In the genomic region with DNA sequence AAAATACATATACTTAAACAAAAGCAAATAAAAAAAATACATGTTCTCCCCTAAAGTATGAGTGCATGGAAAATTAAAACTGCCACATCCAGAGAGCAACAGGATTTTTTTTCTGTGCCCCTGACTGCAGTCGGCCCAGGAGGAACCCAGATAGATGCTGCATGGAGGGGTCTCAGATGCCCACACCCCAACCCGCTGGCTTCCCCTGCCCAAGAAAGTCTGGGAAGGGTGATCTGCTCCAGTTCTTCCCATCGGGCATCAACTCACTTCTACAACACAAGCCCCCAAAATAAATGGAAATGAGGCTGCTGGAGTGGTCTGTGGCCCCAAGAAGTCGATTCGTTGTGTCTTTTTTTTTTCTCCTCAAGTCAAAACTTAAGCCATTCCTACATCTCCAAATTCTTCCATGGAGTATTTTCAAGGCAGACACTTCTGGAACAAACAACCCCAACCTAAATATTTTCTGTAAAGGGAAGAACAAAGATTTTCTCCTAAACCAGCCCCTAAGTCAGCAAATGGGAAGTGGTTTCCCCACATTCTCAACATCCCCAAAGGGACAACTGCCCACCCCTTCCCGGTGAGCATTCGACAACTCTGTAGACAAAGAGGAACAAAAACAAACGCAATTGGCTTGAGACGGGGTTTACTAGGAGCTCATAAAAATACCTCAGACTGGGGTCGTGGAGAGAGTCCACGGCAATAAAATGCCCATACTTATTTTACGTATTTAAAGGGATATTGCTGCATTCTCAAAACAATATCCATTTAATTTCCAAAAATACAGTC, we compare ENCODE assay signal across 16 cellular contexts. TPM values are rescaled to one million over a fixed set of nuclear protein-coding genes. Genes with fewer than 3 reads are reported as not detected.
DNase-seq lines count a peak whose midpoint lies in the region; ATAC-seq and TF ChIP-seq lines count a peak whose summit lies in the region.
"Had no signal": no experiment of that assay in that cellular context is flagged by ENCODE, and none has a peak within 500 bp of the region (broad histone marks: within the 10 kb centered on the region; RNA-seq: fewer than 3 reads in every experiment).

No MANE protein-coding gene starts in this region.

- no peak overlapping the region for H3K4me3 ChIP-seq in fibroblast of villous mesenchyme (ENCODE audit: low read depth, low read length)
- H3K4me3 ChIP-seq: pancreas, uterus had no signal

- no peak for TF ChIP-seq CTCF in fibroblast of villous mesenchyme (IDR thresholded peaks at IDR 0.05; ENCODE audit: insufficient read depth, low read depth, low read length)

- peak; percentile 57 for DNase-seq in CD1c-positive myeloid dendritic cell (ENCODE audit: extremely low spot score)
- DNase-seq in MV-4-11 (lab: John Stamatoyannopoulos, UW): peak; percentile 77
- peak; percentile 91 for DNase-seq in fibroblast of villous mesenchyme (ENCODE audit: low read depth)
- DNase-seq in putamen (ENCODE audit: low spot score): peak; percentile 28
- DNase-seq in NCI-H2171 treated with DMSO at 0.1 percent for 48 hours (lab: John Stamatoyannopoulos, UW): no peak
- no peak for DNase-seq in NCI-H226
- DNase-seq in AG08395 (ENCODE audit: low spot score): no peak
- DNase-seq: ACHN; activated effector memory CD4-positive, alpha-beta T cell treated with Interleukin-2 at 50 U/mL for 16 hours; NCI-H2029 treated with DMSO at 0.1 percent for 48 hours; NCI-H748 treated with DMSO at 0.1 percent for 48 hours; stimulated activated naive CD4-positive, alpha-beta T cell; uterus had no signal

- ATAC-seq in GM21447 (IDR thresholded peaks at IDR 0.05; ENCODE audit: unreplicated experiment): no peak
- ATAC-seq: activated CD4-positive, CD25-positive, alpha-beta regulatory T cell treated with anti-CD3 and anti-CD28 coated beads, Interleukin-2, amount 50 U/mL, for 24 hours had no signal

RNA-seq across cellular contexts. Expression of a gene that starts 46.7 kb away (rescaled TPM):
- 3.0 and 5.2 TPM in 2 replicates for total RNA-seq in fibroblast of villous mesenchyme

Comparison
In these comparisons a context has a peak if more than half of its experiments do, and no peak if none do; other contexts are left out.
1. DNase-seq: peak in CD1c-positive myeloid dendritic cell (single experiment), MV-4-11 (single experiment), fibroblast of villous mesenchyme (single experiment) and putamen (single experiment); none in NCI-H2171 treated with DMSO at 0.1 percent for 48 hours (single experiment), NCI-H226 (single experiment) and AG08395 (single experiment).